8 cellular contexts compared by ENCODE assay signal in the genomic region with DNA sequence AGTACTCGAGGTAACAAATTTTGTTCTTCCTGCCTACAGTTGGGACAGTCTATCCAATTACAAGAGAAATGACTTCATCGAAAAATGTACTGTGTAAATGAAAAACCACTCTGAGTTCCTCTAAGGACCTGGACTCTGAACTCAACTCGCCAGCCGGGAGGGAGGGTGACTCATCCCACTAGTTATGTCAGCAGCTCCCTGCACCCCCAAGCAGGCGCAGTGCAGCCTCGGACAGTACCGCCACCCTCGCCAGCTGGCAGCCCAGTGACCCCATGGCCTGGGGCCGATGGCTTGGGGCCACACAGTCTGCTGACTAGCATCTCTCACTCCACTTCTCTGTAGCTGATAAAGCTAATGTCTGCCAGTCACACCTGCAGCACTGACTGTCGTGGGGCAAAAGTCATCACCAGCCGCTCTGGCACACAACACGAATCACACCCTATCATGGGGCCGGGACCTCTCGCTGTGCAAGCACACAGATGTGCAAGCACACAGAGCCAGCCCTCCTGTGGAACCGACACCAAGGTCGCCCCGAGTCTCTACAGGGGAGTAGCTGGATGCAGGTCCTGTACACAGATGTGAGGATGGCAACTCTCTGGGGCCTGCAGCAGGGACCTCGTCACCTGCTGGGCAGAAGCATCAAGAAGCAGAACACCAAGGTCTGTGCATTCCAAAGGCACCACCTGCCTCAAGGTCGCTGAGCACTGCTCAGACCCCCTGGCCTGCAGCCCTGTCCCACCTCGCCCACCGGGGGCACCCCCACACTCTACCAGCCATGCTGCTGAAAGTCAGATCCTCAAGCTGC. TPM values are rescaled to one million over a fixed set of nuclear protein-coding genes. Genes with fewer than 3 reads are reported as not detected.
DNase-seq lines count a peak whose midpoint lies in the region; ATAC-seq and FAIRE-seq lines count a peak whose summit lies in the region.

No MANE protein-coding gene starts in this region.

- peak; percentile 98 for DNase-seq in EL
- peak; percentile 95 for DNase-seq in RCC 7860 (ENCODE audit: low spot score)
- DNase-seq in astrocyte of the hippocampus (ENCODE audit: low read depth, low spot score), result peak; percentile 94
- DNase-seq in right cardiac atrium, result peak; percentile 95 to 97 (median 96)
- no peak for DNase-seq in NAMALWA (ENCODE audit: low spot score)
- DNase-seq in T-helper 9 cell, result no peak

- H3K9ac ChIP-seq in rectal smooth muscle tissue (ENCODE audit: low read length), result no peak overlapping the region

- intact Hi-C loops in right cardiac atrium (cut with DNase I), result no loop called here

- 23% methylated on average over 21 of the region's 21 CpGs for WGBS in right cardiac atrium

- no peaks in the 10 kb centered on the region for H3K9me3 ChIP-seq in right cardiac atrium (ENCODE audit: control insufficient read depth, low read length)

- ATAC-seq in right cardiac atrium (peak; percentile 93 to 96), GM19463 (IDR thresholded peaks at IDR 0.05; ENCODE audit: unreplicated experiment) (no peak)

- FAIRE-seq in RCC 7860 (lab: Jason Lieb, UNC), result peak; percentile 93

- H3K27me3 ChIP-seq in right cardiac atrium (ENCODE audit: control insufficient read depth, insufficient read depth) (no peaks in the 10 kb centered on the region), rectal smooth muscle tissue (ENCODE audit: control insufficient read depth, insufficient read depth, low read length) (no peaks in the 10 kb centered on the region)

- H3K4me1 ChIP-seq in right cardiac atrium (ENCODE audit: control insufficient read depth, insufficient read depth, low read length), result peaks cover 16% of the 10 kb centered on the region
- peaks cover 37% of the 10 kb centered on the region for H3K4me1 ChIP-seq in rectal smooth muscle tissue (ENCODE audit: control insufficient read depth, insufficient read depth, low read length)

- H3K27ac ChIP-seq in right cardiac atrium (ENCODE audit: low read length) (peak overlapping the region; percentile 87), rectal smooth muscle tissue (ENCODE audit: low read depth, low read length) (peak overlapping the region; percentile 95)

- H3K4me3 ChIP-seq in right cardiac atrium (ENCODE audit: low read length) (no peak overlapping the region), rectal smooth muscle tissue (ENCODE audit: low read length) (peak overlapping the region; percentile 53)

- peaks cover 30% of the 10 kb centered on the region for H3K36me3 ChIP-seq in rectal smooth muscle tissue (ENCODE audit: control insufficient read depth, insufficient read depth, low read length)

RNA-seq across cellular contexts. Expression of a gene that starts 5.7 kb away (rescaled TPM):
- 10 to 100 TPM; 68.8 to 81.7 (median 77.4) TPM for total RNA-seq in right cardiac atrium
- 61.7 TPM for polyA plus RNA-seq in right cardiac atrium

RNA-seq across cellular contexts. Expression of a gene that starts 38.9 kb away (rescaled TPM):
- total RNA-seq in right cardiac atrium, result 10 to 100 TPM; 13.6 to 23.7 (median 18.0) TPM
- polyA plus RNA-seq in right cardiac atrium, result 18.8 TPM

RNA-seq across cellular contexts. Expression of a gene that starts 49.6 kb away (rescaled TPM):
- total RNA-seq in right cardiac atrium, result 1 to 10 TPM in 2 of 4 donors, under 1 TPM in 2; 0.31 to 1.4 (median 0.80) TPM
- 0.45 TPM for polyA plus RNA-seq in right cardiac atrium

RNA-seq across cellular contexts. Expression of a gene that starts 55.1 kb away (rescaled TPM):
- 10 to 100 TPM; 14.8 to 17.3 (median 16.5) TPM for total RNA-seq in right cardiac atrium
- polyA plus RNA-seq in right cardiac atrium, result 12.1 TPM

Comparison
In these comparisons a context has a peak if more than half of its experiments do, and no peak if none do; other contexts are left out.
1. DNase-seq: peak in EL (single experiment), RCC 7860 (single experiment), astrocyte of the hippocampus (single experiment) and right cardiac atrium (3 of 3); none in NAMALWA (single experiment) and T-helper 9 cell (single experiment).